ENCODE assay signal across 8 cellular contexts in the genomic region with DNA sequence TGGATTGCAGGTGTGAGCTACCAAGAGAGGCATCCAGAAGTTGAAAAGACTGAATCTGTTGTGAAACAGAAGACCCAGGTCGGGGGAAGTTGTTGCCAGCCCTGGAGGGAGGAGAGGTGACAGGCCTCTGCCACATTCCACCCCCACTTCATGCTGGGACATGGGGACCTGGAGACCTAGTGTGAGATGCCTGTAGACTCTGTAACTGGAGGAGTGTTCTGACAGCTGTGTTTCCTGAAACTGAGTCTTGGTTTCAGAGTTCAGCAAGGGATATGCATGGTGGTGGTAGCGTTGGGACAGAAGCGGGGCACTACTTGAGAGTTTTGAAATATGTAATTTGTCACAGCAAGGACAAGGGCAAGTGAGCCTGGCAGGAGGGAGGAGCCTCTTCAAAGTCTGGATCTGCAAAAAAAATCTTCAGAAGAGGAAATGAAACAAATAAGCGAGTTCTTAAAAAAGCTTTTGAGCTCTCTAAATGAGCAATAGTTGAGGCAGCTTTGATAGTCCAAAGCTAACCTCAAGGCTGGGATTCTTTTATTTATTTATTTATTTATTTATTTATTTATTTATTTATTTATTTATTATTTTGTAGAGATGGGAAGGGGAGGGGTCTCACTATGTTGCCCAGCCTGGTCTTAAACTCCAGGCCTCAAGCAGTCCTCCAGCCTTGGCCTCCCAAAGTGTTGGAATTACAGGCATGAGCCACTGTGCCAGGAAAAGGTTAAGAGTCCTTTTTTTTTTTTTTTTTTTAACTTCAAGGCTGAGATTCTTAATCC. TPM values are rescaled to one million over a fixed set of nuclear protein-coding genes. Genes with fewer than 3 reads are reported as not detected.
DNase-seq lines count a peak whose midpoint lies in the region; ATAC-seq lines count a peak whose summit lies in the region.

No MANE protein-coding gene starts in this region.

- DNase-seq in stimulated activated CD4-positive, alpha-beta T cell treated with anti-CD3 and anti-CD28 coated beads, Interleukin-12 subunit alpha, Interleukin-12 subunit beta, amount 100 ng/mL, for 24 hours (ENCODE audit: low read depth in 2 of 2): peak; percentile 2 to 29
- no peak for DNase-seq in stimulated activated CD4-positive, alpha-beta T cell treated with anti-CD3 and anti-CD28 coated beads, Interleukin-4, amount 100 ng/mL, for 4 hours
- DNase-seq in SK-N-MC (ENCODE audit: low read depth, low spot score): no peak
- no peak for DNase-seq in left cardiac atrium
- peak; percentile 27 to 37 for DNase-seq in stimulated activated CD4-positive, alpha-beta T cell treated with anti-CD3 and anti-CD28 coated beads, Interleukin-4, amount 100 ng/mL, for 48 hours (ENCODE audit: low read depth in 2 of 2)
- DNase-seq in NCI-H1105 (lab: John Stamatoyannopoulos, UW): no peak
- DNase-seq in NCI-H774 (lab: John Stamatoyannopoulos, UW): no peak

- H3K9me3 ChIP-seq in SK-N-MC (ENCODE audit: low read depth, low read length): no peaks in the 10 kb centered on the region

- H3K4me3 ChIP-seq in SK-N-MC: peak overlapping the region; percentile 61

- H3K36me3 ChIP-seq in SK-N-MC (ENCODE audit: insufficient read depth, low read length): no peaks in the 10 kb centered on the region

- intact Hi-C loops in left cardiac atrium (cut with DNase I): loop anchor here (1.0 to 10.0 kb wide), 5 partner anchors 139 to 1114 kb away; no protein-coding TSS in a partner anchor

- peak; percentile 71 for ATAC-seq in HG02973 (IDR thresholded peaks at IDR 0.05; ENCODE audit: unreplicated experiment)
- ATAC-seq in left cardiac atrium: peak; percentile 59 to 64

- H3K27ac ChIP-seq in SK-N-MC: peak overlapping the region; percentile 97

- peak overlapping the region; percentile 69 for H3K9ac ChIP-seq in SK-N-MC (ENCODE audit: insufficient read length)

RNA-seq across cellular contexts. Expression of gene EEA1, which starts 58.9 kb away (rescaled TPM):
- 10 to 100 TPM; 21.2 to 26.2 TPM for total RNA-seq in left cardiac atrium

Comparison
In these comparisons a context has a peak if more than half of its experiments do, and no peak if none do; other contexts are left out.
1. DNase-seq: peak in stimulated activated CD4-positive, alpha-beta T cell treated with anti-CD3 and anti-CD28 coated beads, Interleukin-12 subunit alpha, Interleukin-12 subunit beta, amount 100 ng/mL, for 24 hours (2 of 2) and stimulated activated CD4-positive, alpha-beta T cell treated with anti-CD3 and anti-CD28 coated beads, Interleukin-4, amount 100 ng/mL, for 48 hours (2 of 2); none in stimulated activated CD4-positive, alpha-beta T cell treated with anti-CD3 and anti-CD28 coated beads, Interleukin-4, amount 100 ng/mL, for 4 hours (0 of 2), SK-N-MC (single experiment), left cardiac atrium (single experiment), NCI-H1105 (single experiment) and NCI-H774 (single experiment).